In the genomic region with DNA sequence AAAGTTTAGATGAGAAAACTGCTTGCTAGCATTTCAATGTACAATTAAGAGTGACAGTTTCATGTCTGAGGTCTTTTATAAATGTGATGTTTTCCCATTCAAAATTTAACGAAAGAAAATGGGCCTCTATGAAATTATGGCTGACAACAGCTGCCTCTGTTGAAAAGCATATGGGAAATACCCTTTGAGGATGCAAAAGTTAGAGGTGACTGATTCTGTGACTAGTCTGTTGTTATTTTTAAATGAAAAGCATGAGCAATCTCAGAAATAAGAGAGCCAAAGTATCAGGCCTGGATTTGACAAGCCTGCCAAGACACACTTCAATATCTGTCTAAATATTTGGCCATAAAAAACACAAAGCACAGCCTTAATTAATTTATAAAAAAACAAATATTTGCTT, we compare ENCODE assay signal across 1 cellular context.
TF ChIP-seq lines count a peak whose summit lies in the region.

No MANE protein-coding gene starts in this region.

TF ChIP-seq in GM12878, 131 proteins besides CTCF, POLR2A, EP300 and RAD21 (continued from another document and continues in another):
- TF ChIP-seq, protein P1, sequence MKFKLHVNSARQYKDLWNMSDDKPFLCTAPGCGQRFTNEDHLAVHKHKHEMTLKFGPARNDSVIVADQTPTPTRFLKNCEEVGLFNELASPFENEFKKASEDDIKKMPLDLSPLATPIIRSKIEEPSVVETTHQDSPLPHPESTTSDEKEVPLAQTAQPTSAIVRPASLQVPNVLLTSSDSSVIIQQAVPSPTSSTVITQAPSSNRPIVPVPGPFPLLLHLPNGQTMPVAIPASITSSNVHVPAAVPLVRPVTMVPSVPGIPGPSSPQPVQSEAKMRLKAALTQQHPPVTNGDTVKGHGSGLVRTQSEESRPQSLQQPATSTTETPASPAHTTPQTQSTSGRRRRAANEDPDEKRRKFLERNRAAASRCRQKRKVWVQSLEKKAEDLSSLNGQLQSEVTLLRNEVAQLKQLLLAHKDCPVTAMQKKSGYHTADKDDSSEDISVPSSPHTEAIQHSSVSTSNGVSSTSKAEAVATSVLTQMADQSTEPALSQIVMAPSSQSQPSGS (IDR thresholded peaks at IDR 0.05; ENCODE audit: low read length), result peak; percentile 83
- no peak for TF ChIP-seq FOXK2 (IDR thresholded peaks at IDR 0.05)
- no peak for TF ChIP-seq ZSCAN29 (IDR thresholded peaks at IDR 0.05)
- no peak for TF ChIP-seq GATAD2B (conservative IDR thresholded peaks at IDR 0.05; ENCODE audit: low read depth)
- TF ChIP-seq STAT1 (conservative IDR thresholded peaks at IDR 0.05), result no peak
- TF ChIP-seq, protein P2, sequence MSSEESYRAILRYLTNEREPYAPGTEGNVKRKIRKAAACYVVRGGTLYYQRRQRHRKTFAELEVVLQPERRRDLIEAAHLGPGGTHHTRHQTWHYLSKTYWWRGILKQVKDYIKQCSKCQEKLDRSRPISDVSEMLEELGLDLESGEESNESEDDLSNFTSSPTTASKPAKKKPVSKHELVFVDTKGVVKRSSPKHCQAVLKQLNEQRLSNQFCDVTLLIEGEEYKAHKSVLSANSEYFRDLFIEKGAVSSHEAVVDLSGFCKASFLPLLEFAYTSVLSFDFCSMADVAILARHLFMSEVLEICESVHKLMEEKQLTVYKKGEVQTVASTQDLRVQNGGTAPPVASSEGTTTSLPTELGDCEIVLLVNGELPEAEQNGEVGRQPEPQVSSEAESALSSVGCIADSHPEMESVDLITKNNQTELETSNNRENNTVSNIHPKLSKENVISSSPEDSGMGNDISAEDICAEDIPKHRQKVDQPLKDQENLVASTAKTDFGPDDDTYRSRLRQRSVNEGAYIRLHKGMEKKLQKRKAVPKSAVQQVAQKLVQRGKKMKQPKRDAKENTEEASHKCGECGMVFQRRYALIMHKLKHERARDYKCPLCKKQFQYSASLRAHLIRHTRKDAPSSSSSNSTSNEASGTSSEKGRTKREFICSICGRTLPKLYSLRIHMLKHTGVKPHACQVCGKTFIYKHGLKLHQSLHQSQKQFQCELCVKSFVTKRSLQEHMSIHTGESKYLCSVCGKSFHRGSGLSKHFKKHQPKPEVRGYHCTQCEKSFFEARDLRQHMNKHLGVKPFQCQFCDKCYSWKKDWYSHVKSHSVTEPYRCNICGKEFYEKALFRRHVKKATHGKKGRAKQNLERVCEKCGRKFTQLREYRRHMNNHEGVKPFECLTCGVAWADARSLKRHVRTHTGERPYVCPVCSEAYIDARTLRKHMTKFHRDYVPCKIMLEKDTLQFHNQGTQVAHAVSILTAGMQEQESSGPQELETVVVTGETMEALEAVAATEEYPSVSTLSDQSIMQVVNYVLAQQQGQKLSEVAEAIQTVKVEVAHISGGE (CRISPR knock-in tag; IDR thresholded peaks at IDR 0.05), result no peak
- TF ChIP-seq, protein P3, sequence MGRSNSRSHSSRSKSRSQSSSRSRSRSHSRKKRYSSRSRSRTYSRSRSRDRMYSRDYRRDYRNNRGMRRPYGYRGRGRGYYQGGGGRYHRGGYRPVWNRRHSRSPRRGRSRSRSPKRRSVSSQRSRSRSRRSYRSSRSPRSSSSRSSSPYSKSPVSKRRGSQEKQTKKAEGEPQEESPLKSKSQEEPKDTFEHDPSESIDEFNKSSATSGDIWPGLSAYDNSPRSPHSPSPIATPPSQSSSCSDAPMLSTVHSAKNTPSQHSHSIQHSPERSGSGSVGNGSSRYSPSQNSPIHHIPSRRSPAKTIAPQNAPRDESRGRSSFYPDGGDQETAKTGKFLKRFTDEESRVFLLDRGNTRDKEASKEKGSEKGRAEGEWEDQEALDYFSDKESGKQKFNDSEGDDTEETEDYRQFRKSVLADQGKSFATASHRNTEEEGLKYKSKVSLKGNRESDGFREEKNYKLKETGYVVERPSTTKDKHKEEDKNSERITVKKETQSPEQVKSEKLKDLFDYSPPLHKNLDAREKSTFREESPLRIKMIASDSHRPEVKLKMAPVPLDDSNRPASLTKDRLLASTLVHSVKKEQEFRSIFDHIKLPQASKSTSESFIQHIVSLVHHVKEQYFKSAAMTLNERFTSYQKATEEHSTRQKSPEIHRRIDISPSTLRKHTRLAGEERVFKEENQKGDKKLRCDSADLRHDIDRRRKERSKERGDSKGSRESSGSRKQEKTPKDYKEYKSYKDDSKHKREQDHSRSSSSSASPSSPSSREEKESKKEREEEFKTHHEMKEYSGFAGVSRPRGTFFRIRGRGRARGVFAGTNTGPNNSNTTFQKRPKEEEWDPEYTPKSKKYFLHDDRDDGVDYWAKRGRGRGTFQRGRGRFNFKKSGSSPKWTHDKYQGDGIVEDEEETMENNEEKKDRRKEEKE (IDR thresholded peaks at IDR 0.05), result no peak
- no peak for TF ChIP-seq SRF (IDR thresholded peaks at IDR 0.05; ENCODE audit: low read depth in 2 of 2, low read length in 2 of 2)
- no peak for TF ChIP-seq LARP7 (IDR thresholded peaks at IDR 0.05)
- TF ChIP-seq ZNF217 (IDR thresholded peaks at IDR 0.05), result no peak
- TF ChIP-seq TCF12 (IDR thresholded peaks at IDR 0.05; ENCODE audit: low read depth, low read length), result peak; percentile 77; the same call in 1 of the 2 replicates
- peak in 1 of 2 experiments; percentile 21; a peak in 1 of 4 replicates for TF ChIP-seq IKZF2 (IDR thresholded peaks at IDR 0.05)
- TF ChIP-seq, protein P4, sequence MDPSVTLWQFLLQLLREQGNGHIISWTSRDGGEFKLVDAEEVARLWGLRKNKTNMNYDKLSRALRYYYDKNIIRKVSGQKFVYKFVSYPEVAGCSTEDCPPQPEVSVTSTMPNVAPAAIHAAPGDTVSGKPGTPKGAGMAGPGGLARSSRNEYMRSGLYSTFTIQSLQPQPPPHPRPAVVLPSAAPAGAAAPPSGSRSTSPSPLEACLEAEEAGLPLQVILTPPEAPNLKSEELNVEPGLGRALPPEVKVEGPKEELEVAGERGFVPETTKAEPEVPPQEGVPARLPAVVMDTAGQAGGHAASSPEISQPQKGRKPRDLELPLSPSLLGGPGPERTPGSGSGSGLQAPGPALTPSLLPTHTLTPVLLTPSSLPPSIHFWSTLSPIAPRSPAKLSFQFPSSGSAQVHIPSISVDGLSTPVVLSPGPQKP (IDR thresholded peaks at IDR 0.05; ENCODE audit: low read depth, low read length), result no peak
- TF ChIP-seq, protein P5, sequence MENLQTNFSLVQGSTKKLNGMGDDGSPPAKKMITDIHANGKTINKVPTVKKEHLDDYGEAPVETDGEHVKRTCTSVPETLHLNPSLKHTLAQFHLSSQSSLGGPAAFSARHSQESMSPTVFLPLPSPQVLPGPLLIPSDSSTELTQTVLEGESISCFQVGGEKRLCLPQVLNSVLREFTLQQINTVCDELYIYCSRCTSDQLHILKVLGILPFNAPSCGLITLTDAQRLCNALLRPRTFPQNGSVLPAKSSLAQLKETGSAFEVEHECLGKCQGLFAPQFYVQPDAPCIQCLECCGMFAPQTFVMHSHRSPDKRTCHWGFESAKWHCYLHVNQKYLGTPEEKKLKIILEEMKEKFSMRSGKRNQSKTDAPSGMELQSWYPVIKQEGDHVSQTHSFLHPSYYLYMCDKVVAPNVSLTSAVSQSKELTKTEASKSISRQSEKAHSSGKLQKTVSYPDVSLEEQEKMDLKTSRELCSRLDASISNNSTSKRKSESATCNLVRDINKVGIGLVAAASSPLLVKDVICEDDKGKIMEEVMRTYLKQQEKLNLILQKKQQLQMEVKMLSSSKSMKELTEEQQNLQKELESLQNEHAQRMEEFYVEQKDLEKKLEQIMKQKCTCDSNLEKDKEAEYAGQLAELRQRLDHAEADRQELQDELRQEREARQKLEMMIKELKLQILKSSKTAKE (IDR thresholded peaks at IDR 0.05; ENCODE audit: low read depth, poor library complexity, severe bottlenecking), result no peak
- no peak for TF ChIP-seq TBL1XR1 (IDR thresholded peaks at IDR 0.05; ENCODE audit: low read depth, low read length)
- TF ChIP-seq JUNB (IDR thresholded peaks at IDR 0.05), result peak; percentile 93
- peak; percentile 33; the same call in 1 of the 2 replicates for TF ChIP-seq CREB1 (IDR thresholded peaks at IDR 0.05; ENCODE audit: low read depth)
- TF ChIP-seq, protein P6, sequence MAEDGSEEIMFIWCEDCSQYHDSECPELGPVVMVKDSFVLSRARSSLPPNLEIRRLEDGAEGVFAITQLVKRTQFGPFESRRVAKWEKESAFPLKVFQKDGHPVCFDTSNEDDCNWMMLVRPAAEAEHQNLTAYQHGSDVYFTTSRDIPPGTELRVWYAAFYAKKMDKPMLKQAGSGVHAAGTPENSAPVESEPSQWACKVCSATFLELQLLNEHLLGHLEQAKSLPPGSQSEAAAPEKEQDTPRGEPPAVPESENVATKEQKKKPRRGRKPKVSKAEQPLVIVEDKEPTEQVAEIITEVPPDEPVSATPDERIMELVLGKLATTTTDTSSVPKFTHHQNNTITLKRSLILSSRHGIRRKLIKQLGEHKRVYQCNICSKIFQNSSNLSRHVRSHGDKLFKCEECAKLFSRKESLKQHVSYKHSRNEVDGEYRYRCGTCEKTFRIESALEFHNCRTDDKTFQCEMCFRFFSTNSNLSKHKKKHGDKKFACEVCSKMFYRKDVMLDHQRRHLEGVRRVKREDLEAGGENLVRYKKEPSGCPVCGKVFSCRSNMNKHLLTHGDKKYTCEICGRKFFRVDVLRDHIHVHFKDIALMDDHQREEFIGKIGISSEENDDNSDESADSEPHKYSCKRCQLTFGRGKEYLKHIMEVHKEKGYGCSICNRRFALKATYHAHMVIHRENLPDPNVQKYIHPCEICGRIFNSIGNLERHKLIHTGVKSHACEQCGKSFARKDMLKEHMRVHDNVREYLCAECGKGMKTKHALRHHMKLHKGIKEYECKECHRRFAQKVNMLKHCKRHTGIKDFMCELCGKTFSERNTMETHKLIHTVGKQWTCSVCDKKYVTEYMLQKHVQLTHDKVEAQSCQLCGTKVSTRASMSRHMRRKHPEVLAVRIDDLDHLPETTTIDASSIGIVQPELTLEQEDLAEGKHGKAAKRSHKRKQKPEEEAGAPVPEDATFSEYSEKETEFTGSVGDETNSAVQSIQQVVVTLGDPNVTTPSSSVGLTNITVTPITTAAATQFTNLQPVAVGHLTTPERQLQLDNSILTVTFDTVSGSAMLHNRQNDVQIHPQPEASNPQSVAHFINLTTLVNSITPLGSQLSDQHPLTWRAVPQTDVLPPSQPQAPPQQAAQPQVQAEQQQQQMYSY (CRISPR knock-in tag; IDR thresholded peaks at IDR 0.05), result no peak
- TF ChIP-seq PAX8 (IDR thresholded peaks at IDR 0.05), result no peak
- TF ChIP-seq NR2F1 (conservative IDR thresholded peaks at IDR 0.05), result no peak
- TF ChIP-seq GABPA (IDR thresholded peaks at IDR 0.05; ENCODE audit: low read depth), result peak; percentile 48; the same call in 1 of the 2 replicates
- TF ChIP-seq NRF1 (conservative IDR thresholded peaks at IDR 0.05; ENCODE audit: low read depth, low read length), result no peak
- TF ChIP-seq, protein P7, sequence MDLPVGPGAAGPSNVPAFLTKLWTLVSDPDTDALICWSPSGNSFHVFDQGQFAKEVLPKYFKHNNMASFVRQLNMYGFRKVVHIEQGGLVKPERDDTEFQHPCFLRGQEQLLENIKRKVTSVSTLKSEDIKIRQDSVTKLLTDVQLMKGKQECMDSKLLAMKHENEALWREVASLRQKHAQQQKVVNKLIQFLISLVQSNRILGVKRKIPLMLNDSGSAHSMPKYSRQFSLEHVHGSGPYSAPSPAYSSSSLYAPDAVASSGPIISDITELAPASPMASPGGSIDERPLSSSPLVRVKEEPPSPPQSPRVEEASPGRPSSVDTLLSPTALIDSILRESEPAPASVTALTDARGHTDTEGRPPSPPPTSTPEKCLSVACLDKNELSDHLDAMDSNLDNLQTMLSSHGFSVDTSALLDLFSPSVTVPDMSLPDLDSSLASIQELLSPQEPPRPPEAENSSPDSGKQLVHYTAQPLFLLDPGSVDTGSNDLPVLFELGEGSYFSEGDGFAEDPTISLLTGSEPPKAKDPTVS (IDR thresholded peaks at IDR 0.05; ENCODE audit: low read depth, low read length), result no peak
- no peak for TF ChIP-seq PAX5 (IDR thresholded peaks at IDR 0.05; ENCODE audit: borderline replicate concordance, low read depth, low read length)
- TF ChIP-seq, protein P8, sequence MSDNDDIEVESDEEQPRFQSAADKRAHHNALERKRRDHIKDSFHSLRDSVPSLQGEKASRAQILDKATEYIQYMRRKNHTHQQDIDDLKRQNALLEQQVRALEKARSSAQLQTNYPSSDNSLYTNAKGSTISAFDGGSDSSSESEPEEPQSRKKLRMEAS (IDR thresholded peaks at IDR 0.05; ENCODE audit: low read depth, low read length), result no peak
- TF ChIP-seq BHLHE40 (IDR thresholded peaks at IDR 0.05; ENCODE audit: borderline replicate concordance in 1 of 2, low read depth in 2 of 2, low read length in 1 of 2), result no peak
- peak; percentile 48; the same call in 1 of the 2 replicates for TF ChIP-seq PML (IDR thresholded peaks at IDR 0.05; ENCODE audit: low read length)
- TF ChIP-seq ZNF622 (IDR thresholded peaks at IDR 0.05), result no peak
- TF ChIP-seq MTA3 (IDR thresholded peaks at IDR 0.05; ENCODE audit: borderline replicate concordance, low read length), result no peak
- TF ChIP-seq, protein P9, sequence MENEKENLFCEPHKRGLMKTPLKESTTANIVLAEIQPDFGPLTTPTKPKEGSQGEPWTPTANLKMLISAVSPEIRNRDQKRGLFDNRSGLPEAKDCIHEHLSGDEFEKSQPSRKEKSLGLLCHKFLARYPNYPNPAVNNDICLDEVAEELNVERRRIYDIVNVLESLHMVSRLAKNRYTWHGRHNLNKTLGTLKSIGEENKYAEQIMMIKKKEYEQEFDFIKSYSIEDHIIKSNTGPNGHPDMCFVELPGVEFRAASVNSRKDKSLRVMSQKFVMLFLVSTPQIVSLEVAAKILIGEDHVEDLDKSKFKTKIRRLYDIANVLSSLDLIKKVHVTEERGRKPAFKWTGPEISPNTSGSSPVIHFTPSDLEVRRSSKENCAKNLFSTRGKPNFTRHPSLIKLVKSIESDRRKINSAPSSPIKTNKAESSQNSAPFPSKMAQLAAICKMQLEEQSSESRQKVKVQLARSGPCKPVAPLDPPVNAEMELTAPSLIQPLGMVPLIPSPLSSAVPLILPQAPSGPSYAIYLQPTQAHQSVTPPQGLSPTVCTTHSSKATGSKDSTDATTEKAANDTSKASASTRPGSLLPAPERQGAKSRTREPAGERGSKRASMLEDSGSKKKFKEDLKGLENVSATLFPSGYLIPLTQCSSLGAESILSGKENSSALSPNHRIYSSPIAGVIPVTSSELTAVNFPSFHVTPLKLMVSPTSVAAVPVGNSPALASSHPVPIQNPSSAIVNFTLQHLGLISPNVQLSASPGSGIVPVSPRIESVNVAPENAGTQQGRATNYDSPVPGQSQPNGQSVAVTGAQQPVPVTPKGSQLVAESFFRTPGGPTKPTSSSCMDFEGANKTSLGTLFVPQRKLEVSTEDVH (IDR thresholded peaks at IDR 0.05; ENCODE audit: low read depth, partially characterized antibody), result no peak
- no peak for TF ChIP-seq KAT2A (conservative IDR thresholded peaks at IDR 0.05; ENCODE audit: control insufficient read depth, low read depth, low read length)
- peak; percentile 70; the same call in 1 of the 2 replicates for TF ChIP-seq ZBED1 (IDR thresholded peaks at IDR 0.05; ENCODE audit: borderline replicate concordance)
- TF ChIP-seq ZNF207 (IDR thresholded peaks at IDR 0.05; ENCODE audit: borderline replicate concordance), result no peak
- TF ChIP-seq RAD51 (IDR thresholded peaks at IDR 0.05), result no peak
- TF ChIP-seq, protein P10, sequence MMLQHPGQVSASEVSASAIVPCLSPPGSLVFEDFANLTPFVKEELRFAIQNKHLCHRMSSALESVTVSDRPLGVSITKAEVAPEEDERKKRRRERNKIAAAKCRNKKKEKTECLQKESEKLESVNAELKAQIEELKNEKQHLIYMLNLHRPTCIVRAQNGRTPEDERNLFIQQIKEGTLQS (IDR thresholded peaks at IDR 0.05; ENCODE audit: borderline replicate concordance, extremely low read depth, low read depth, low read length), result no peak
